ENCODE assay signal across 25 cellular contexts in the genomic region with DNA sequence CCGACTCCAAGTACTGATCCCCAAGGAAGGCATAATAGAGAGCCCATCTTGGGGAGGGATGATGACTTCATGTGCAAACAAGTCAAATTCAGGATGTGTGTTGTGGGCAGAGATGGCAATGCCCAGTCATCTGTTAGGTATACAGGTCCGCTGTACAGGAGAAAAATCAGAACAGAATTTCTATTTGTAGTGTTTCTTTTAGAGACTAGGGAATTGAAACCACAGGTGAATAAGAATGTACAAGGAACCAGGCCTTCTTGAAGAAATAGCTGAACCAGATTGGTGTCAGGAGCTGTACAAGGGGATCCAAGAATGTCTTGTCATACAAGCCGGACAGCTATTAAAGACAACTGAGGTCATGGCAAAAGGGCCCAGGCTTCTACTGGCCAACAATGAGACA.
DNase-seq lines count a peak whose midpoint lies in the region; ATAC-seq and TF ChIP-seq lines count a peak whose summit lies in the region.
"Had no signal": no experiment of that assay in that cellular context is flagged by ENCODE, and none has a peak within 500 bp of the region (broad histone marks: within the 10 kb centered on the region; RNA-seq: fewer than 3 reads in every experiment).

No MANE protein-coding gene starts in this region.

- H3K36me3 Mint-ChIP-seq in activated naive CD4-positive, alpha-beta T cell treated with anti-CD3 and anti-CD28 coated beads for 36 hours (ENCODE audit: low read depth): peaks cover under 1% of the 10 kb centered on the region
- H3K36me3 Mint-ChIP-seq in activated naive CD8-positive, alpha-beta T cell treated with anti-CD3 and anti-CD28 coated beads, Interleukin-2, amount 10 ng/mL, durations not matched to agents 7 days and 5 days: peaks cover 33% of the 10 kb centered on the region
- H3K36me3 Mint-ChIP-seq in stimulated activated memory B cell treated with anti-CD40 and anti-IgM and Interleukin-4, amounts not matched to agents 10 μg/mL and 1 μg/mL and 100 μg/mL, for 72 hours: peaks cover 11% of the 10 kb centered on the region
- H3K36me3 Mint-ChIP-seq in glutamatergic neuron (ENCODE audit: unreplicated experiment): no peaks in the 10 kb centered on the region

- H3K27ac Mint-ChIP-seq in activated naive CD4-positive, alpha-beta T cell treated with anti-CD3 and anti-CD28 coated beads for 36 hours: peak overlapping the region; percentile 96
- peak overlapping the region; percentile 67 for H3K27ac Mint-ChIP-seq in activated naive CD8-positive, alpha-beta T cell treated with anti-CD3 and anti-CD28 coated beads, Interleukin-2, amount 10 ng/mL, durations not matched to agents 7 days and 5 days
- H3K27ac Mint-ChIP-seq in stimulated activated memory B cell treated with anti-CD40 and anti-IgM and Interleukin-4, amounts not matched to agents 10 μg/mL and 1 μg/mL and 100 μg/mL, for 72 hours: peak overlapping the region; percentile 81
- no peak overlapping the region for H3K27ac Mint-ChIP-seq in glutamatergic neuron (ENCODE audit: unreplicated experiment)
- H3K27ac Mint-ChIP-seq: GM23338 had no signal

- peaks cover 9% of the 10 kb centered on the region for H3F3A ChIP-seq in OCI-LY1 (ENCODE audit: insufficient read depth, low read length)

- intact Hi-C loops in activated naive CD4-positive, alpha-beta T cell treated with anti-CD3 and anti-CD28 coated beads for 36 hours (cut with micrococcal nuclease): no loop called here

- H3K4me3 Mint-ChIP-seq in activated naive CD4-positive, alpha-beta T cell treated with anti-CD3 and anti-CD28 coated beads for 36 hours: no peak overlapping the region
- no peak overlapping the region for H3K4me3 Mint-ChIP-seq in activated naive CD8-positive, alpha-beta T cell treated with anti-CD3 and anti-CD28 coated beads, Interleukin-2, amount 10 ng/mL, durations not matched to agents 7 days and 5 days
- peak overlapping the region; percentile 25 for H3K4me3 Mint-ChIP-seq in stimulated activated memory B cell treated with anti-CD40 and anti-IgM and Interleukin-4, amounts not matched to agents 10 μg/mL and 1 μg/mL and 100 μg/mL, for 72 hours
- no peak overlapping the region for H3K4me3 Mint-ChIP-seq in glutamatergic neuron (ENCODE audit: unreplicated experiment)
- H3K4me3 Mint-ChIP-seq: GM23338 had no signal

- peaks cover 48% of the 10 kb centered on the region for H3K4me1 Mint-ChIP-seq in activated naive CD4-positive, alpha-beta T cell treated with anti-CD3 and anti-CD28 coated beads for 36 hours (ENCODE audit: low read depth)
- peaks cover 44% of the 10 kb centered on the region for H3K4me1 Mint-ChIP-seq in activated naive CD8-positive, alpha-beta T cell treated with anti-CD3 and anti-CD28 coated beads, Interleukin-2, amount 10 ng/mL, durations not matched to agents 7 days and 5 days
- H3K4me1 Mint-ChIP-seq in stimulated activated memory B cell treated with anti-CD40 and anti-IgM and Interleukin-4, amounts not matched to agents 10 μg/mL and 1 μg/mL and 100 μg/mL, for 72 hours: peaks cover 57% of the 10 kb centered on the region
- H3K4me1 Mint-ChIP-seq in glutamatergic neuron (ENCODE audit: low read depth, unreplicated experiment): no peaks in the 10 kb centered on the region

- POLR2A ChIA-PET in activated naive CD8-positive, alpha-beta T cell treated with anti-CD3 and anti-CD28 coated beads, Interleukin-2, amount 10 ng/mL, durations not matched to agents 7 days and 5 days (lab: Charles Lee): no interaction called here

- no peaks in the 10 kb centered on the region for H3K9me2 ChIP-seq in OCI-LY1 (ENCODE audit: low read depth, low read length)

- no peak overlapping the region for H3K4me3 ChIP-seq in OCI-LY1 (ENCODE audit: low read depth, low read length, poor library complexity, severe bottlenecking)
- H3K4me3 ChIP-seq: esophagus squamous epithelium, GM23338, mucosa of descending colon, spleen, vagina had no signal

- no peaks in the 10 kb centered on the region for H3K36me3 ChIP-seq in OCI-LY1 (ENCODE audit: insufficient read depth, low read length)
- H3K36me3 ChIP-seq: esophagus squamous epithelium, vagina had no signal

- no peaks in the 10 kb centered on the region for H3K27me3 ChIP-seq in OCI-LY1 (ENCODE audit: insufficient read depth, low read length)
- H3K27me3 ChIP-seq: esophagus squamous epithelium, spleen, vagina had no signal

- peak overlapping the region; percentile 73; the same call in 1 of the 2 replicates for H3K9ac ChIP-seq in OCI-LY1 (ENCODE audit: low read length)

- no peak for DNase-seq in activated naive CD4-positive, alpha-beta T cell treated with anti-CD3 and anti-CD28 coated beads for 36 hours
- DNase-seq in activated naive CD4-positive, alpha-beta T cell (lab: John Stamatoyannopoulos, UW): no peak
- no peak for DNase-seq in activated naive CD8-positive, alpha-beta T cell treated with anti-CD3 and anti-CD28 coated beads, Interleukin-2, amount 10 ng/mL, durations not matched to agents 7 days and 5 days
- no peak for DNase-seq in SW480 (ENCODE audit: low spot score)
- no peak for DNase-seq in glutamatergic neuron
- DNase-seq: activated CD8-positive, alpha-beta memory T cell treated with anti-CD3 and anti-CD28 coated beads for 24 hours; COR-L47; effector memory CD4-positive, alpha-beta T cell; EL; esophagus squamous epithelium; head of caudate nucleus; KBM-7; mucosa of descending colon; NCI-H1048; NCI-H2081; NCI-H446 treated with DMSO at 0.1 percent for 48 hours; NK-92 treated with Interleukin-12 subunit alpha and Interleukin-12 subunit beta, amount 100 ng/mL, for 24 hours; retina; spleen had no signal

- ATAC-seq in activated naive CD8-positive, alpha-beta T cell treated with anti-CD3 and anti-CD28 coated beads, Interleukin-2, amount 10 ng/mL, durations not matched to agents 7 days and 5 days (ENCODE audit: low read depth): no peak
- peak; percentile 5 for ATAC-seq in stimulated activated memory B cell treated with anti-CD40 and anti-IgM and Interleukin-4, amounts not matched to agents 10 μg/mL and 1 μg/mL and 100 μg/mL, for 72 hours
- ATAC-seq in HG03045 (IDR thresholded peaks at IDR 0.05; ENCODE audit: unreplicated experiment): no peak
- ATAC-seq: GM23338, mucosa of descending colon had no signal

- H3K9me3 ChIP-seq in OCI-LY1 (ENCODE audit: low read length): 0 out of 2 replicates have a peak, but pooled peaks cover 3% of the 10 kb centered on the region
- H3K9me3 ChIP-seq: mucosa of descending colon, vagina had no signal

- no peaks in the 10 kb centered on the region for H3K27me3 Mint-ChIP-seq in activated naive CD4-positive, alpha-beta T cell treated with anti-CD3 and anti-CD28 coated beads for 36 hours (ENCODE audit: low read depth)
- H3K27me3 Mint-ChIP-seq in activated naive CD8-positive, alpha-beta T cell treated with anti-CD3 and anti-CD28 coated beads, Interleukin-2, amount 10 ng/mL, durations not matched to agents 7 days and 5 days: no peaks in the 10 kb centered on the region
- H3K27me3 Mint-ChIP-seq in stimulated activated memory B cell treated with anti-CD40 and anti-IgM and Interleukin-4, amounts not matched to agents 10 μg/mL and 1 μg/mL and 100 μg/mL, for 72 hours: peaks cover 4% of the 10 kb centered on the region
- H3K27me3 Mint-ChIP-seq in glutamatergic neuron (ENCODE audit: unreplicated experiment): no peaks in the 10 kb centered on the region

- peaks cover 48% of the 10 kb centered on the region for H3K4me1 ChIP-seq in OCI-LY1 (ENCODE audit: insufficient read depth, low read length, severe bottlenecking)
- H3K4me1 ChIP-seq: vagina had no signal

- no peaks in the 10 kb centered on the region for H3K79me2 ChIP-seq in OCI-LY1 (ENCODE audit: insufficient read depth, low read length)

- H2AFZ ChIP-seq in OCI-LY1 (ENCODE audit: low read length): no peak overlapping the region
- H2AFZ ChIP-seq: GM23338 had no signal

- TF ChIP-seq CTCF in OCI-LY1 (IDR thresholded peaks at IDR 0.05; ENCODE audit: low read length) (no peak), glutamatergic neuron (IDR thresholded peaks at IDR 0.05; ENCODE audit: partially characterized antibody, unreplicated experiment) (no peak)

- no peaks in the 10 kb centered on the region for H4K20me1 ChIP-seq in OCI-LY1 (ENCODE audit: insufficient read depth, low read length)

- CTCF ChIA-PET in activated naive CD4-positive, alpha-beta T cell treated with anti-CD3 and anti-CD28 coated beads for 36 hours (lab: Charles Lee): interaction anchor here (1.1 to 4.9 kb wide), 2 partner anchors 14 to 51 kb away, joined by 3 to 33 read pairs; no protein-coding TSS in a partner anchor

- peak overlapping the region; percentile 100 for H3K27ac ChIP-seq in OCI-LY1 (ENCODE audit: low read depth, low read length, poor library complexity, severe bottlenecking)
- H3K27ac ChIP-seq: esophagus squamous epithelium, RWPE1, spleen, vagina had no signal

- H3K4me2 ChIP-seq in OCI-LY1 (ENCODE audit: low read length): peak overlapping the region; percentile 75; the same call in 1 of the 2 replicates
- H3K4me2 ChIP-seq: GM23338 had no signal

- peaks cover 4% of the 10 kb centered on the region for H3K9me3 Mint-ChIP-seq in activated naive CD4-positive, alpha-beta T cell treated with anti-CD3 and anti-CD28 coated beads for 36 hours
- peaks cover 14% of the 10 kb centered on the region for H3K9me3 Mint-ChIP-seq in activated naive CD8-positive, alpha-beta T cell treated with anti-CD3 and anti-CD28 coated beads, Interleukin-2, amount 10 ng/mL, durations not matched to agents 7 days and 5 days
- H3K9me3 Mint-ChIP-seq in stimulated activated memory B cell treated with anti-CD40 and anti-IgM and Interleukin-4, amounts not matched to agents 10 μg/mL and 1 μg/mL and 100 μg/mL, for 72 hours: peaks cover 8% of the 10 kb centered on the region
- no peaks in the 10 kb centered on the region for H3K9me3 Mint-ChIP-seq in glutamatergic neuron (ENCODE audit: unreplicated experiment)
